8 cellular contexts compared by ENCODE assay signal in the genomic region with DNA sequence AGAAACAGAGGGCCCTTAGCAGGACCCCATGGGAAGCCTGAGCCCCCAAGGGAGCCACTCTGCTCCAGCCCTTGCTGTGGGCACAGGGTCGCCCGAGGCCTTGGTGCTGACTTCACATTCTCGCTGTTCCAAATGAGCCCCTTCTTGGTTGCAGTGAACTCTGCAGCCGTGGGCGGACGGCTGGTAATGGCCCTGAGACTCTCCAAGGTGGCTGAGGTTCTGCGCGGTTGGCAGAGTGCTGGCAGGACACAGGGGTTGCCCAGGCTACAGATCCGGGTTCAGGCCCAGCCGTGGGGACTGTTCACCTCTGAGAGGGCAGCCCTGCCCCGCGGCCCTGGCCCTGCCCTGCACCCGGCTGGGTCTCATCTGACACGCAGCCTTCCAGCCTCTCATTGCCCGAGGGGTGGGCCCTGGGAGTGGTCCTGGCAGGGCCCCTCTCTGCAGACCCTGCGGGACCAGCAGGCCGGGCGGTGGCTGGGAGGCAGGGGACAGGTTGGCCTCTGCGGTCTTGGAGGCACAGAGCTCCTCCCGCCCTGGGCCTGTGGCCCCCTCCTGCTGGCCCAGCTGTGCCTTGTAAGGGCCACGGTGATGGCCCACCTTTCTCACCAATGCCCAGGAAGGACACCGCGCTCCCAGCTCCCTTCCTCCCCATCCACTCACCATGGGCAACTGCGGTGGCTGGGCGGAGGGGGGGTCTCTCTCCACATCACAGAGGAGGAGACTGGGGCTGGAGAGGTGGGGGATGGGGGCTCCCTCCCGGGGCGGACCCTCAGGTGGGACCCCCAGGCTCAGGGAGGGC.
DNase-seq lines count a peak whose midpoint lies in the region; ATAC-seq and TF ChIP-seq lines count a peak whose summit lies in the region.

No MANE protein-coding gene starts in this region.

- no peak for TF ChIP-seq CTCF in WERI-Rb-1 (IDR thresholded peaks at IDR 0.05; ENCODE audit: low read depth, low read length)

- no peaks in the 10 kb centered on the region for H3K9me3 ChIP-seq in WERI-Rb-1 (ENCODE audit: severe bottlenecking)

- DNase-seq in NCI-H2227 (lab: John Stamatoyannopoulos, UW; ENCODE audit: unreplicated experiment) (peak; percentile 67), NCI-H2227 treated with DMSO at 0.1 percent for 48 hours (lab: John Stamatoyannopoulos, UW) (no peak), WERI-Rb-1 (no peak), iPS-NIHi7 (ENCODE audit: extremely low spot score) (peak; percentile 35), hippocampal formation (lab: John Stamatoyannopoulos, UW) (no peak), NCI-H2107 (lab: John Stamatoyannopoulos, UW) (no peak)

- H3K36me3 ChIP-seq in WERI-Rb-1: no peaks in the 10 kb centered on the region

- H3K4me3 ChIP-seq in WERI-Rb-1 (ENCODE audit: low read depth, low read length): peak overlapping the region; percentile 23; the same call in 1 of the 2 replicates

- no peak overlapping the region for H3K27ac ChIP-seq in WERI-Rb-1

- peaks cover 11% of the 10 kb centered on the region for H3K27me3 ChIP-seq in WERI-Rb-1 (ENCODE audit: insufficient read depth, low read depth, severe bottlenecking)

- ATAC-seq in HG02759 (IDR thresholded peaks at IDR 0.05; ENCODE audit: unreplicated experiment) (peak; percentile 19), HG03045 (IDR thresholded peaks at IDR 0.05; ENCODE audit: unreplicated experiment) (no peak)

Comparison
In these comparisons a context has a peak if more than half of its experiments do, and no peak if none do; other contexts are left out.
1. DNase-seq: peak in NCI-H2227 (single experiment) and iPS-NIHi7 (single experiment); none in NCI-H2227 treated with DMSO at 0.1 percent for 48 hours (single experiment), WERI-Rb-1 (single experiment), hippocampal formation (0 of 2) and NCI-H2107 (single experiment).